ENCODE assay signal across 23 cellular contexts in genomic region chr7:101863598-101863997, GRCh38. TPM values are rescaled to one million over a fixed set of nuclear protein-coding genes. Genes with fewer than 3 reads are reported as not detected.
DNase-seq lines count a peak whose midpoint lies in the region; ATAC-seq and TF ChIP-seq lines count a peak whose summit lies in the region.
"Had no signal": no experiment of that assay in that cellular context is flagged by ENCODE, and none has a peak within 500 bp of the region (broad histone marks: within the 10 kb centered on the region; RNA-seq: fewer than 3 reads in every experiment).

No MANE protein-coding gene starts in this region.

- H4K20me1 ChIP-seq in OCI-LY1 (ENCODE audit: insufficient read depth, low read length): no peaks in the 10 kb centered on the region
- peaks cover 100% of the 10 kb centered on the region for H4K20me1 ChIP-seq in smooth muscle cell (ENCODE audit: low read depth)

- H3K9me3 ChIP-seq in right atrium auricular region (no peaks in the 10 kb centered on the region), right cardiac atrium (ENCODE audit: control insufficient read depth, low read length) (no peaks in the 10 kb centered on the region), OCI-LY1 (ENCODE audit: low read length) (no peaks in the 10 kb centered on the region), smooth muscle cell (replicated peaks; ENCODE audit: low read depth) (no peaks in the 10 kb centered on the region)

- H3K27ac ChIP-seq in right atrium auricular region (peak overlapping the region; percentile 74 to 93), right cardiac atrium (ENCODE audit: low read length) (no peak overlapping the region), OCI-LY1 (ENCODE audit: low read depth, low read length, poor library complexity, severe bottlenecking) (peak overlapping the region; percentile 96), smooth muscle cell (ENCODE audit: low read depth) (peak overlapping the region; percentile 75)
- H3K27ac ChIP-seq: HL-60 had no signal

- H3K4me3 ChIP-seq in right atrium auricular region: no peak overlapping the region
- H3K4me3 ChIP-seq in right cardiac atrium (ENCODE audit: low read length): no peak overlapping the region
- H3K4me3 ChIP-seq in OCI-LY1 (ENCODE audit: low read depth, low read length, poor library complexity, severe bottlenecking): no peak overlapping the region
- H3K4me3 ChIP-seq in smooth muscle cell: no peak overlapping the region

- peaks cover 8% of the 10 kb centered on the region for H3K36me3 Mint-ChIP-seq in nephron (ENCODE audit: low read depth)

- intact Hi-C loops in right cardiac atrium (cut with DNase I): no loop called here

- H3K27me3 ChIP-seq in right atrium auricular region (no peaks in the 10 kb centered on the region), right cardiac atrium (ENCODE audit: control insufficient read depth, insufficient read depth) (no peaks in the 10 kb centered on the region), OCI-LY1 (ENCODE audit: insufficient read depth, low read length) (no peaks in the 10 kb centered on the region), smooth muscle cell (ENCODE audit: low read depth) (no peaks in the 10 kb centered on the region)

- TF ChIP-seq CTCF in right atrium auricular region (IDR thresholded peaks at IDR 0.05) (no peak), OCI-LY1 (IDR thresholded peaks at IDR 0.05; ENCODE audit: low read length) (no peak), nephron (IDR thresholded peaks at IDR 0.05; ENCODE audit: unreplicated experiment in 3 of 3) (no peak), smooth muscle cell (IDR thresholded peaks at IDR 0.05; ENCODE audit: borderline replicate concordance, insufficient read depth, poor library complexity, severe bottlenecking) (no peak)

- H3K36me3 ChIP-seq in right atrium auricular region: no peaks in the 10 kb centered on the region
- peaks cover 18% of the 10 kb centered on the region; the same call in 1 of the 2 replicates for H3K36me3 ChIP-seq in OCI-LY1 (ENCODE audit: insufficient read depth, low read length)
- H3K36me3 ChIP-seq in smooth muscle cell (ENCODE audit: low read depth): no peaks in the 10 kb centered on the region

- peaks cover 48% of the 10 kb centered on the region for H3K79me2 ChIP-seq in OCI-LY1 (ENCODE audit: insufficient read depth, low read length)
- H3K79me2 ChIP-seq in smooth muscle cell (ENCODE audit: low read depth): peaks cover 100% of the 10 kb centered on the region

- ATAC-seq in right cardiac atrium (no peak), GM21786 (IDR thresholded peaks at IDR 0.05; ENCODE audit: unreplicated experiment) (no peak), GM19463 (IDR thresholded peaks at IDR 0.05; ENCODE audit: unreplicated experiment) (no peak)
- ATAC-seq: HepG2, PC-3 had no signal

- H3K4me3 Mint-ChIP-seq in nephron: no peak overlapping the region
- H3K4me3 Mint-ChIP-seq: B cell; CD4-positive, CD25-positive, alpha-beta regulatory T cell had no signal

- 96% methylated on average over 6 of the region's 6 CpGs for WGBS in right cardiac atrium
- WGBS in smooth muscle cell (ENCODE audit: low lambda C conversion rate): 94% methylated on average over 6 of the region's 6 CpGs

- H3K9ac ChIP-seq in OCI-LY1 (ENCODE audit: low read length): peak overlapping the region; percentile 68
- no peak overlapping the region for H3K9ac ChIP-seq in smooth muscle cell (ENCODE audit: low read depth)

- H3K4me2 ChIP-seq in OCI-LY1 (ENCODE audit: low read length) (peak overlapping the region; percentile 19), smooth muscle cell (no peak overlapping the region)

- no peak overlapping the region for H2AFZ ChIP-seq in OCI-LY1 (ENCODE audit: low read length)
- H2AFZ ChIP-seq in smooth muscle cell (ENCODE audit: low read depth): no peak overlapping the region

- H3K27me3 Mint-ChIP-seq in nephron (ENCODE audit: low read depth): no peaks in the 10 kb centered on the region
- H3K27me3 Mint-ChIP-seq: B cell; CD4-positive, CD25-positive, alpha-beta regulatory T cell had no signal

- peaks cover 65% of the 10 kb centered on the region for H3K4me1 Mint-ChIP-seq in nephron

- H3F3A ChIP-seq in OCI-LY1 (ENCODE audit: insufficient read depth, low read length) (peaks cover 31% of the 10 kb centered on the region), smooth muscle cell (ENCODE audit: low read depth) (peaks cover 16% of the 10 kb centered on the region)

- DNase-seq in right atrium auricular region (ENCODE audit: low spot score) (no peak), right cardiac atrium (no peak), smooth muscle cell (lab: John Stamatoyannopoulos, UW; ENCODE audit: unreplicated experiment) (no peak), NCI-H226 (no peak)
- DNase-seq: CD4-positive, CD25-positive, alpha-beta regulatory T cell; DMS 273 treated with DMSO at 0.1 percent for 48 hours; DND-41; H7; KBM-7; NCI-H1105 treated with DMSO at 0.1 percent for 48 hours; NCI-H2029 treated with DMSO at 0.1 percent for 48 hours; NCI-H446; NCI-H526; PC-3; Right ventricle myocardium superior; SW 1271 had no signal

- peak overlapping the region; percentile 14 to 60 (median 42) for H3K27ac Mint-ChIP-seq in nephron
- H3K27ac Mint-ChIP-seq: B cell; CD4-positive, CD25-positive, alpha-beta regulatory T cell had no signal

- H3K9me2 ChIP-seq in OCI-LY1 (ENCODE audit: low read depth, low read length): no peaks in the 10 kb centered on the region

- no peaks in the 10 kb centered on the region for H3K9me3 Mint-ChIP-seq in nephron
- H3K9me3 Mint-ChIP-seq: CD4-positive, CD25-positive, alpha-beta regulatory T cell had no signal

- H3K4me1 ChIP-seq in right atrium auricular region: peaks cover 0 to 55% of the 10 kb centered on the region in 2 donors
- H3K4me1 ChIP-seq in right cardiac atrium (ENCODE audit: control insufficient read depth, insufficient read depth, low read length): peaks cover 16% of the 10 kb centered on the region
- peaks cover 100% of the 10 kb centered on the region for H3K4me1 ChIP-seq in OCI-LY1 (ENCODE audit: insufficient read depth, low read length, severe bottlenecking)
- peaks cover 21% of the 10 kb centered on the region for H3K4me1 ChIP-seq in smooth muscle cell (ENCODE audit: low read depth)

RNA-seq across cellular contexts. Expression of gene CUX1, which starts 46.2 kb away (rescaled TPM):
- total RNA-seq in right atrium auricular region (10 to 100 TPM; 71.1 to 94.4 TPM), right cardiac atrium (100 to 1,000 TPM; 106 to 146 (median 117) TPM), smooth muscle cell (56.3 and 70.1 TPM in 2 replicates)
- polyA plus RNA-seq in right cardiac atrium (54.1 TPM), smooth muscle cell (67.5 and 78.4 TPM in 2 replicates)
